In genomic region chr10:16816142-16816541, GRCh38 we compare ENCODE assay signal across 8 cellular contexts. TPM values are rescaled to one million over a fixed set of nuclear protein-coding genes. Genes with fewer than 3 reads are reported as not detected.
DNase-seq lines count a peak whose midpoint lies in the region; ATAC-seq and TF ChIP-seq lines count a peak whose summit lies in the region.

No MANE protein-coding gene starts in this region.

- H3K27ac Mint-ChIP-seq in stimulated activated naive B cell treated with anti-CD40 and anti-IgM and Interleukin-4, amounts not matched to agents 10 μg/mL and 1 μg/mL and 100 μg/mL, for 72 hours, result peak overlapping the region; percentile 62

- no peaks in the 10 kb centered on the region for H3K9me3 ChIP-seq in SK-N-MC (ENCODE audit: low read depth, low read length)
- no peaks in the 10 kb centered on the region for H3K9me3 ChIP-seq in gastroesophageal sphincter
- H3K9me3 ChIP-seq in Peyer's patch, result no peaks in the 10 kb centered on the region

- TF ChIP-seq POLR2A in gastroesophageal sphincter (IDR thresholded peaks at IDR 0.05) (no peak), Peyer's patch (IDR thresholded peaks at IDR 0.05) (no peak)

- ATAC-seq in gastroesophageal sphincter, result no peak
- ATAC-seq in stimulated activated naive B cell treated with anti-CD40 and anti-IgM and Interleukin-4, amounts not matched to agents 10 μg/mL and 1 μg/mL and 100 μg/mL, for 72 hours (replicated peaks), result no peak

- H3K27me3 ChIP-seq in gastroesophageal sphincter, result no peaks in the 10 kb centered on the region
- no peaks in the 10 kb centered on the region for H3K27me3 ChIP-seq in Peyer's patch

- H3K4me3 ChIP-seq in SK-N-MC (peak overlapping the region; percentile 88; the same call in 1 of the 2 replicates), gastroesophageal sphincter (peak overlapping the region; percentile 79 to 80), Peyer's patch (peak overlapping the region in 2 of 4 donors; percentile 51 to 82)

- 59% methylated on average over 3 of the region's 3 CpGs; no CpG with 5 or more reads in 1 of the 2 donors for WGBS in gastroesophageal sphincter (ENCODE audit: low coverage in 1 of 2), 2 donors

- TF ChIP-seq CTCF in gastroesophageal sphincter (IDR thresholded peaks at IDR 0.05) (no peak), Peyer's patch (IDR thresholded peaks at IDR 0.05) (no peak)

- H3K36me3 ChIP-seq in SK-N-MC (ENCODE audit: insufficient read depth, low read length) (no peaks in the 10 kb centered on the region), gastroesophageal sphincter (no peaks in the 10 kb centered on the region), Peyer's patch (no peaks in the 10 kb centered on the region)

- DNase-seq in NCI-H146 (lab: John Stamatoyannopoulos, UW) (peak; percentile 25), NCI-H146 treated with DMSO at 0.1 percent for 48 hours (lab: John Stamatoyannopoulos, UW; ENCODE audit: unreplicated experiment) (no peak), SK-N-MC (ENCODE audit: low read depth, low spot score) (no peak), NCI-H2081 (lab: John Stamatoyannopoulos, UW) (no peak), Peyer's patch (no peak), LoVo (ENCODE audit: low spot score) (no peak)
- DNase-seq in stimulated activated naive B cell treated with anti-CD40 and anti-IgM and Interleukin-4, amounts not matched to agents 10 μg/mL and 1 μg/mL and 100 μg/mL, for 72 hours, result no peak

- H3K4me1 ChIP-seq in gastroesophageal sphincter (peaks cover 4 to 56% (median 12%) of the 10 kb centered on the region in 3 donors), Peyer's patch (peaks cover 0 to 14% (median 3%) of the 10 kb centered on the region in 4 donors)

- peaks cover 0 to 6% of the 10 kb centered on the region in 2 donors for H3K27me3 Mint-ChIP-seq in stimulated activated naive B cell treated with anti-CD40 and anti-IgM and Interleukin-4, amounts not matched to agents 10 μg/mL and 1 μg/mL and 100 μg/mL, for 72 hours

- H3K27ac ChIP-seq in SK-N-MC, result no peak overlapping the region
- H3K27ac ChIP-seq in gastroesophageal sphincter, result peak overlapping the region in 3 of 4 donors; percentile 84 to 92 (median 88)
- no peak overlapping the region for H3K27ac ChIP-seq in Peyer's patch

- H3K9ac ChIP-seq in SK-N-MC (ENCODE audit: insufficient read length), result peak overlapping the region; percentile 83

- peaks cover 22 to 27% of the 10 kb centered on the region in 2 donors for H3K4me1 Mint-ChIP-seq in stimulated activated naive B cell treated with anti-CD40 and anti-IgM and Interleukin-4, amounts not matched to agents 10 μg/mL and 1 μg/mL and 100 μg/mL, for 72 hours

- H3K9me3 Mint-ChIP-seq in stimulated activated naive B cell treated with anti-CD40 and anti-IgM and Interleukin-4, amounts not matched to agents 10 μg/mL and 1 μg/mL and 100 μg/mL, for 72 hours, result peaks cover 0 to 3% of the 10 kb centered on the region in 2 donors

- no peak for TF ChIP-seq EP300 in gastroesophageal sphincter (IDR thresholded peaks at IDR 0.05)

- H3K36me3 Mint-ChIP-seq in stimulated activated naive B cell treated with anti-CD40 and anti-IgM and Interleukin-4, amounts not matched to agents 10 μg/mL and 1 μg/mL and 100 μg/mL, for 72 hours, result peaks cover 22 to 23% of the 10 kb centered on the region in 2 donors

- peak overlapping the region; percentile 66 to 93 for H3K4me3 Mint-ChIP-seq in stimulated activated naive B cell treated with anti-CD40 and anti-IgM and Interleukin-4, amounts not matched to agents 10 μg/mL and 1 μg/mL and 100 μg/mL, for 72 hours

RNA-seq across cellular contexts. Expression of gene RSU1, which starts 1.1 kb away (rescaled TPM):
- 100 to 1,000 TPM in 3 of 4 donors, 10 to 100 TPM in 1; 87.0 to 149 (median 117) TPM for total RNA-seq in gastroesophageal sphincter
- 10 to 100 TPM; 14.5 to 31.4 (median 23.5) TPM for total RNA-seq in Peyer's patch

Comparison
In these comparisons a context has a peak if more than half of its experiments do, and no peak if none do; other contexts are left out.
1. H3K27ac ChIP-seq: peak in gastroesophageal sphincter (3 of 4); none in SK-N-MC (single experiment) and Peyer's patch (0 of 4).